In genomic region chr12:11652351-11653040, GRCh38 we compare ENCODE assay signal across 8 cellular contexts. TPM values are rescaled to one million over a fixed set of nuclear protein-coding genes. Genes with fewer than 3 reads are reported as not detected.
DNase-seq lines count a peak whose midpoint lies in the region; TF ChIP-seq lines count a peak whose summit lies in the region.

No MANE protein-coding gene starts in this region.

- H3K27ac Mint-ChIP-seq in glutamatergic neuron (ENCODE audit: unreplicated experiment), result no peak overlapping the region

- peak overlapping the region; percentile 54 for H3K4me3 Mint-ChIP-seq in glutamatergic neuron (ENCODE audit: unreplicated experiment)

- H3K27me3 Mint-ChIP-seq in glutamatergic neuron (ENCODE audit: unreplicated experiment), result peaks cover 9% of the 10 kb centered on the region

- DNase-seq in stimulated activated CD4-positive, alpha-beta T cell treated with anti-CD3 and anti-CD28 coated beads, Interleukin-15, amount 100 ng/mL, for 24 hours, result peak; percentile 21
- DNase-seq in stimulated activated CD4-positive, alpha-beta T cell treated with anti-CD3 and anti-CD28 coated beads, Interleukin-12 subunit alpha, Interleukin-12 subunit beta, amount 100 ng/mL, for 4 hours, result no peak
- DNase-seq in KBM-7, result peak; percentile 83
- DNase-seq in activated T-cell treated with anti-CD3 and anti-CD28 coated beads, Interleukin-2, amount 50 U/mL, for 48 hours, result peak; percentile 49 to 56
- DNase-seq in glutamatergic neuron, result no peak
- peak; percentile 79 for DNase-seq in posterior vena cava (ENCODE audit: low spot score)
- no peak for DNase-seq in stimulated activated naive CD4-positive, alpha-beta T cell treated with Interleukin-2 at 50 U/mL for 16 hours (lab: John Stamatoyannopoulos, UW)
- DNase-seq in NCI-H2081 treated with DMSO at 0.1 percent for 48 hours (lab: John Stamatoyannopoulos, UW), result no peak

- intact Hi-C loops in posterior vena cava (cut with DNase I), result loop anchor here (5.0 to 10.0 kb wide), 3 partner anchors 100 to 235 kb away; no protein-coding TSS in a partner anchor

- H3K36me3 Mint-ChIP-seq in glutamatergic neuron (ENCODE audit: unreplicated experiment), result no peaks in the 10 kb centered on the region

- in situ Hi-C loops in KBM-7 (cut with MboI; ENCODE audit: low pct_unique_long_range_greater_than_20kb, low sequenced_read_pairs), result no loop called here

- TF ChIP-seq CTCF in glutamatergic neuron (IDR thresholded peaks at IDR 0.05; ENCODE audit: partially characterized antibody, unreplicated experiment), result no peak

- H3K4me1 Mint-ChIP-seq in glutamatergic neuron (ENCODE audit: low read depth, unreplicated experiment), result peaks cover 22% of the 10 kb centered on the region

- H3K9me3 Mint-ChIP-seq in glutamatergic neuron (ENCODE audit: unreplicated experiment), result peaks cover 13% of the 10 kb centered on the region

RNA-seq across cellular contexts. Expression of gene ETV6, which starts 3.0 kb away (rescaled TPM):
- 10.1 TPM for total RNA-seq in glutamatergic neuron (ENCODE audit: unreplicated experiment)
- total RNA-seq in posterior vena cava, result 10 to 100 TPM; 60.3 to 65.7 TPM

Comparison
In these comparisons a context has a peak if more than half of its experiments do, and no peak if none do; other contexts are left out.
1. DNase-seq: peak in stimulated activated CD4-positive, alpha-beta T cell treated with anti-CD3 and anti-CD28 coated beads, Interleukin-15, amount 100 ng/mL, for 24 hours (single experiment), KBM-7 (single experiment), activated T-cell treated with anti-CD3 and anti-CD28 coated beads, Interleukin-2, amount 50 U/mL, for 48 hours (2 of 2) and posterior vena cava (single experiment); none in stimulated activated CD4-positive, alpha-beta T cell treated with anti-CD3 and anti-CD28 coated beads, Interleukin-12 subunit alpha, Interleukin-12 subunit beta, amount 100 ng/mL, for 4 hours (single experiment), glutamatergic neuron (single experiment), stimulated activated naive CD4-positive, alpha-beta T cell treated with Interleukin-2 at 50 U/mL for 16 hours (single experiment) and NCI-H2081 treated with DMSO at 0.1 percent for 48 hours (single experiment).